1 cellular context compared by ENCODE assay signal in the genomic region with DNA sequence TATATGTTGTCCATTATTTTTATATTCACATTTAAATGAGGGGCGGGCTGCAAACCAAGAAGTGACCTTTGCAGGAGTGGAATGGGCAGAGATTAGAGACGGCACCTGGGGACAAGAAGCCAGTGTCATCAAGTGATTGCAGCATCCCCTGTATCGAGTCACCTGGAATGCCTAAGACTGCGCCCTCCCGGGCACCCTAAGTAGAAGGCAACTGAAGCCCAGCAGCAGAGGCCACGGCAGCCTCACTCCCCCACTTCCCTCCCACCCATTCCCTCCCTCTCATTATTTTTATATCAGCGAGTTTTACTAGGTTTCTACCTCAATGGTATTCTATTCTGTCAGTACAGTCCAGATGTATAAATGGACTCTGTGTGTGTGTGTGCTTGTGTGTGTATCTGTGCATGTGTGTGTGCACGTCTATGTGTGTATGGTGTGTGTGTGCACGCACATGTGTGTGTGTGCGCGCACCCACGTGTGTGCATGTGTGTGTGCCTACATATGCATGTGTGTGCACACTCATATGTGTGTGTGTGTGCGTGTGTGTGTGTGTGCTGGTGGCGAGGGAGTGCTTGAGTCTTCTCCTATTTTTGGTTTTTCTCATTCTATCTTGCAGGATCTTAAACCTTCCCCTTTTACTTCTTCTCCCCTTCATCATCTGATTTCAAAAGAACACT.
A peak's percentile ranks its signal among the peaks of the same experiment; 100 is the strongest.
TF ChIP-seq lines count a peak whose summit lies in the region.

No MANE protein-coding gene starts in this region.

TF ChIP-seq in HepG2, 621 proteins besides CTCF, POLR2A, EP300 and RAD21:
- TF ChIP-seq, protein P1, sequence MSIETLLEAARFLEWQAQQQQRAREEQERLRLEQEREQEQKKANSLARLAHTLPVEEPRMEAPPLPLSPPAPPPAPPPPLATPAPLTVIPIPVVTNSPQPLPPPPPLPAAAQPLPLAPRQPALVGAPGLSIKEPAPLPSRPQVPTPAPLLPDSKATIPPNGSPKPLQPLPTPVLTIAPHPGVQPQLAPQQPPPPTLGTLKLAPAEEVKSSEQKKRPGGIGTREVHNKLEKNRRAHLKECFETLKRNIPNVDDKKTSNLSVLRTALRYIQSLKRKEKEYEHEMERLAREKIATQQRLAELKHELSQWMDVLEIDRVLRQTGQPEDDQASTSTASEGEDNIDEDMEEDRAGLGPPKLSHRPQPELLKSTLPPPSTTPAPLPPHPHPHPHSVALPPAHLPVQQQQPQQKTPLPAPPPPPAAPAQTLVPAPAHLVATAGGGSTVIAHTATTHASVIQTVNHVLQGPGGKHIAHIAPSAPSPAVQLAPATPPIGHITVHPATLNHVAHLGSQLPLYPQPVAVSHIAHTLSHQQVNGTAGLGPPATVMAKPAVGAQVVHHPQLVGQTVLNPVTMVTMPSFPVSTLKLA (IDR thresholded peaks at IDR 0.05), result peak; percentile 97
- TF ChIP-seq GTF2F1 (IDR thresholded peaks at IDR 0.05; ENCODE audit: low read length) (no peak), KIAA2018 (CRISPR knock-in tag; IDR thresholded peaks at IDR 0.05; ENCODE audit: borderline replicate concordance) (no peak), ZNF12 (CRISPR knock-in tag; IDR thresholded peaks at IDR 0.05) (no peak)
